ENCODE assay signal across 18 cellular contexts in the genomic region with DNA sequence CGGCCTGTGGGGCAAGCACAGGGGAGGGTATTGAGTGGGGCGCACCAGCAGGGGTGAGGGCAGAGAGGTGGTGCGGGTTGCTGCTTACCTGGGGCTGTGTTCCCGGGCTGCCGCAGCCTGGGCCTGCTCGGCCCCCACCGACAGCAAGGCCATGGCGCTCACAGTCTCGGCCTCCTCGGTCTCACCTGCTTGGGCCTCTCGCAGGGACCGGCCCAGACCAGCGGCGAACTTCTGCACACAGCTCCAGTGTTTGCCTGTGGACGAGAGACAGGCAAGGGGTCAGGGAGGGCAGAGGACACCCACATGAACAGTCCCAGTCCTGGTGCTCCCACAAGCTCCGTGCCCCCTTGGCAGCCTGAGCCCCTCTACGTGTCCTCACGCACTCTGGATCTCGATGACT.
"Had no signal": no experiment of that assay in that cellular context is flagged by ENCODE, and none has a peak within 500 bp of the region (broad histone marks: within the 10 kb centered on the region; RNA-seq: fewer than 3 reads in every experiment).

No MANE protein-coding gene starts in this region.

- H3K27ac ChIP-seq: pancreas had no signal

- H3K27me3 Mint-ChIP-seq: activated CD4-positive, alpha-beta memory T cell treated with anti-CD3 and anti-CD28 coated beads, Interleukin-2, amount 10 ng/mL, durations not matched to agents 7 days and 5 days; activated CD4-positive, alpha-beta T cell treated with anti-CD3 and anti-CD28 coated beads for 36 hours; activated T-cell treated with anti-CD3 and anti-CD28 coated beads, Interleukin-2, amount 50 U/mL, for 24 hours; stimulated activated memory B cell treated with anti-CD40 and anti-IgM and Interleukin-4, amounts not matched to agents 10 μg/mL and 1 μg/mL and 100 μg/mL, for 72 hours had no signal

- H3K4me1 Mint-ChIP-seq: activated CD4-positive, alpha-beta memory T cell treated with anti-CD3 and anti-CD28 coated beads, Interleukin-2, amount 10 ng/mL, durations not matched to agents 7 days and 5 days; activated CD4-positive, alpha-beta T cell treated with anti-CD3 and anti-CD28 coated beads for 36 hours; mesothelial cell of epicardium had no signal

- ATAC-seq: activated CD4-positive, alpha-beta T cell treated with anti-CD3 and anti-CD28 coated beads for 36 hours; gastrocnemius medialis; heart left ventricle; left colon; stimulated activated memory B cell treated with anti-CD40 and anti-IgM and Interleukin-4, amounts not matched to agents 10 μg/mL and 1 μg/mL and 100 μg/mL, for 72 hours had no signal

- H3K4me3 Mint-ChIP-seq: activated CD4-positive, alpha-beta memory T cell treated with anti-CD3 and anti-CD28 coated beads, Interleukin-2, amount 10 ng/mL, durations not matched to agents 7 days and 5 days; activated CD4-positive, alpha-beta T cell treated with anti-CD3 and anti-CD28 coated beads for 36 hours; activated T-cell treated with anti-CD3 and anti-CD28 coated beads, Interleukin-2, amount 50 U/mL, for 24 hours; mesothelial cell of epicardium; stimulated activated memory B cell treated with anti-CD40 and anti-IgM and Interleukin-4, amounts not matched to agents 10 μg/mL and 1 μg/mL and 100 μg/mL, for 72 hours had no signal

- H3K9me3 ChIP-seq: gastrocnemius medialis, heart left ventricle, pancreas, tibial nerve had no signal

- H3K4me3 ChIP-seq: gastrocnemius medialis, heart left ventricle, lung, pancreas, tibial nerve had no signal

- DNase-seq: activated CD4-positive, alpha-beta memory T cell treated with anti-CD3 and anti-CD28 coated beads, Interleukin-2, amount 10 ng/mL, durations not matched to agents 7 days and 5 days; activated CD4-positive, alpha-beta T cell treated with anti-CD3 and anti-CD28 coated beads for 36 hours; activated effector memory CD4-positive, alpha-beta T cell treated with Interleukin-2 at 50 U/mL for 16 hours; activated naive CD4-positive, alpha-beta T cell treated with anti-CD3 and anti-CD28 coated beads, Interleukin-2, amount 50 U/mL, for 16 hours; activated T-cell treated with anti-CD3 and anti-CD28 coated beads, Interleukin-2, amount 50 U/mL, for 24 hours; dermis blood vessel endothelial cell; erythroblast; gastrocnemius medialis; left colon; stimulated activated CD4-positive, alpha-beta T cell treated with anti-CD3 and anti-CD28 coated beads, Interleukin-12 subunit alpha, Interleukin-12 subunit beta, amount 100 ng/mL, for 4 hours; stimulated activated CD4-positive, alpha-beta T cell treated with anti-CD3 and anti-CD28 coated beads, Interleukin-2, amount 100 ng/mL, for 24 hours had no signal

- H3K4me1 ChIP-seq: pancreas had no signal

- H3K27ac Mint-ChIP-seq: activated CD4-positive, alpha-beta memory T cell treated with anti-CD3 and anti-CD28 coated beads, Interleukin-2, amount 10 ng/mL, durations not matched to agents 7 days and 5 days; activated CD4-positive, alpha-beta T cell treated with anti-CD3 and anti-CD28 coated beads for 36 hours; activated T-cell treated with anti-CD3 and anti-CD28 coated beads, Interleukin-2, amount 50 U/mL, for 24 hours; mesothelial cell of epicardium; stimulated activated memory B cell treated with anti-CD40 and anti-IgM and Interleukin-4, amounts not matched to agents 10 μg/mL and 1 μg/mL and 100 μg/mL, for 72 hours had no signal

- H3K9me3 Mint-ChIP-seq: activated CD4-positive, alpha-beta memory T cell treated with anti-CD3 and anti-CD28 coated beads, Interleukin-2, amount 10 ng/mL, durations not matched to agents 7 days and 5 days; activated T-cell treated with anti-CD3 and anti-CD28 coated beads, Interleukin-2, amount 50 U/mL, for 24 hours; mesothelial cell of epicardium; neural crest cell; stimulated activated memory B cell treated with anti-CD40 and anti-IgM and Interleukin-4, amounts not matched to agents 10 μg/mL and 1 μg/mL and 100 μg/mL, for 72 hours had no signal

- H3K27me3 ChIP-seq: gastrocnemius medialis, heart left ventricle, pancreas, tibial nerve had no signal
